Comparison of ENCODE assay signal across 20 cellular contexts in the genomic region with DNA sequence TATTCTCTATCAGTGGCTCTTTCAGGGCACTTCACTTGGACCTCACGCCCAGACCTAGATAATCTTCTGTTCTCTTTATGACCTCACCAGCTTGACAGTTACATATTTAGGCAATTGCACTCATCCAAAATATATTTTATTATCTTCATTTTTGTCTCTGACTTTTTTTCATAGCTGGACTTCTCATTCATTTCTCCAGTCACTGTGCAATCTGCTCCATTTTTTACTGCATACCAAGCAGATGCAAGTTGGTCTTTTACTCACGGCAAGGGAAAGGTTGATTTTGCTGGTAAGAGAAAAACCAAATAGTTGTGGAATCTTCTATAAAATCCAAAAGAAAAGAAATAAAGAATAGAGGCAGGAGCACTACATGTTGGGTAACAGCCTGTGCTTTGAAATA.
"Had no signal": no experiment of that assay in that cellular context is flagged by ENCODE, and none has a peak within 500 bp of the region (broad histone marks: within the 10 kb centered on the region; RNA-seq: fewer than 3 reads in every experiment).

No MANE protein-coding gene starts in this region.

- H3K4me2 ChIP-seq: KMS-11 had no signal

- H3K36me3 ChIP-seq: ascending aorta, SJSA1 had no signal

- H3K4me1 ChIP-seq: ascending aorta, SJSA1 had no signal

- DNase-seq: activated CD4-positive, alpha-beta T cell treated with anti-CD3 and anti-CD28 coated beads for 4 hours; activated CD8-positive, alpha-beta memory T cell treated with anti-CD3 and anti-CD28 coated beads, Interleukin-2, amount 50 U/mL, for 48 hours; activated CD8-positive, alpha-beta T cell treated with anti-CD3 and anti-CD28 coated beads for 36 hours; activated naive CD4-positive, alpha-beta T cell treated with anti-CD3 and anti-CD28 coated beads, Interleukin-2, amount 50 U/mL, for 16 hours; activated naive CD8-positive, alpha-beta T cell treated with anti-CD3 and anti-CD28 coated beads, Interleukin-2, amount 10 ng/mL, durations not matched to agents 7 days and 5 days; activated T-cell treated with anti-CD3 and anti-CD28 coated beads, Interleukin-2, amount 50 U/mL, for 1 hour; amniotic stem cell; body of pancreas; central memory CD4-positive, alpha-beta T cell; MM.1S; NCI-H1105; NCI-H1436; NCI-H1694 treated with DMSO at 0.1 percent for 48 hours; NCI-H2029 treated with DMSO at 0.1 percent for 48 hours; NCI-H510A treated with DMSO at 0.1 percent for 48 hours; SHP77; SW 1271 had no signal

- H3K27ac ChIP-seq: ascending aorta, KMS-11, SJSA1 had no signal

- H3K9me3 ChIP-seq: ascending aorta, body of pancreas, SJSA1 had no signal

- H3K4me3 ChIP-seq: ascending aorta, body of pancreas, SJSA1 had no signal

- H3K27me3 ChIP-seq: ascending aorta, body of pancreas, SJSA1 had no signal

- H3K9ac ChIP-seq: KMS-11 had no signal
